In the genomic region with DNA sequence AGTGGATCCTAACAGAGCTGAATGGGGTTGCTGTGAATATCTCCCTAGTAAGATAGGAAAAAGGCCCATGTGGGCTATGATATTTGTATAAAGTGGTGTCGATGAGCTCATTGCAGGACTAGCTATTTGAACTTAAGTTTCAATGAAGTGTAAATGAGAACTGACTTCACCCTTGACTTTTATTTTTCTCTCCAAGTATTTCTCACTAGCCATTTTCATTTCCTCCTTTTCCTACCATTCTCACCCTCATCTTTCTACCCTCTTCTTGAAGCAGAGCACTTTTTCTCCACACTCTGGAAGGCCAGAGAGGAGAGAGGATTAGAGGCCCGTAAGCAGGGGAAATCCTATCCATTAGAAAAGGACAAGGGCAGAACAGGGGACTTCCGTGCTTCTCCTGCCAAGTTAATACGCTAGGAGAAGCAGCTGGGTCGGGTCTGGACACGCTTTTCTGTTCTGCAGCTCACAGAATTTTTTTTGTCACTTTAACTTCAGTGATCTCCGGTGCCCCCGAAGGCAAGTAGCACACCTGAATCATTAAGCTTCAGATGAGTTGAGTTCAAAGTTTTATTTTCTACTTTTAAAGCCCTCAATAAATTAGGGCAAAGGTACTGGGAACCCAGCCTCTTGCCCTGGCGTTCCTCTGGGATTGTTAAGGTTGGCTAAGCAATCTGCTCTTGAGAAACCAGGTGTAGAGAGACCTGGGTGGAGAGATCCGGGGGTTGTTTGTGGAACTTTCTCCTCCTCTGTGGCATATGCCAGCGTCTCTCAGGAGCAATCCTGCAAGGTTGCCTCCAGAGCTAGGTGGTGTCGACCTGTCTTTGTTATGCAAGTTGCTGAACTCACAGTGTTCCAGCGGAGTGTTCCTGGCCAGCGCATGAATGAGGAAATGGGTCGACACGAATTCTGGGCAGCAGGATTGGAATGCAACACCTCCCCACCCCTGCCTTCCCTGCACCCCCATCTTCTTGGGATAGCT, we compare ENCODE assay signal across 8 cellular contexts. TPM values are rescaled to one million over a fixed set of nuclear protein-coding genes. Genes with fewer than 3 reads are reported as not detected.
DNase-seq lines count a peak whose midpoint lies in the region; ATAC-seq, FAIRE-seq and TF ChIP-seq lines count a peak whose summit lies in the region.

No MANE protein-coding gene starts in this region.

- H2AFZ ChIP-seq in ACC112 (ENCODE audit: low read length, unreplicated experiment) (peak overlapping the region; percentile 58), MM.1S (ENCODE audit: low read length) (no peak overlapping the region)

- H3K9ac ChIP-seq in kidney (ENCODE audit: low read length in 2 of 2) (peak overlapping the region; percentile 42 to 51), MM.1S (ENCODE audit: low read length) (no peak overlapping the region)

- H3K27me3 ChIP-seq in ACC112 (ENCODE audit: insufficient read depth, low read length) = no peaks in the 10 kb centered on the region
- no peaks in the 10 kb centered on the region for H3K27me3 ChIP-seq in MM.1S (replicated peaks; ENCODE audit: insufficient read depth, low read length)

- TF ChIP-seq CTCF in kidney (IDR thresholded peaks at IDR 0.05; ENCODE audit: borderline replicate concordance, extremely low read depth, insufficient read depth) (no peak), MM.1S (IDR thresholded peaks at IDR 0.05; ENCODE audit: low read length) (no peak)

- no peaks in the 10 kb centered on the region for H4K20me1 ChIP-seq in MM.1S (ENCODE audit: insufficient read depth, low read length)

- FAIRE-seq in kidney (lab: Jason Lieb, UNC) = no peak

- intact Hi-C loops in kidney (cut with DNase I) = no loop called here

- H3K4me3 ChIP-seq in ACC112 (ENCODE audit: low read depth, low read length) (no peak overlapping the region), kidney (ENCODE audit: low read length in 2 of 2) (peak overlapping the region; percentile 11 to 45), MM.1S (ENCODE audit: low read length) (no peak overlapping the region)

- peak overlapping the region; percentile 27; the same call in 1 of the 2 replicates for H3K27ac ChIP-seq in ACC112 (ENCODE audit: low read depth, low read length)
- H3K27ac ChIP-seq in kidney (ENCODE audit: low read depth in 2 of 2, low read length in 2 of 2) = peak overlapping the region; percentile 94 to 100
- H3K27ac ChIP-seq in temporal lobe (ENCODE audit: low read depth, low read length) = peak overlapping the region; percentile 67
- no peak overlapping the region for H3K27ac ChIP-seq in MM.1S (ENCODE audit: low read length)

- H3K4me2 ChIP-seq in MM.1S (ENCODE audit: low read depth, low read length) = no peak overlapping the region

- no peak for DNase-seq in activated naive CD8-positive, alpha-beta T cell treated with anti-CD3 and anti-CD28 coated beads, Interleukin-2, amount 50 U/mL, for 24 hours
- no peak for DNase-seq in kidney
- no peak for DNase-seq in MM.1S
- DNase-seq in putamen (ENCODE audit: low spot score) = no peak

- peaks cover 16% of the 10 kb centered on the region for H3K4me1 ChIP-seq in ACC112 (ENCODE audit: control insufficient read depth, insufficient read depth, low read length, unreplicated experiment)
- peaks cover 15 to 17% of the 10 kb centered on the region in 2 donors for H3K4me1 ChIP-seq in kidney (ENCODE audit: control insufficient read depth in 1 of 2, insufficient read depth in 1 of 2, low read depth in 1 of 2, low read length in 2 of 2)
- peaks cover 8% of the 10 kb centered on the region for H3K4me1 ChIP-seq in MM.1S (ENCODE audit: low read length)

- peak overlapping the region; percentile 79 for H3K27ac Mint-ChIP-seq in activated naive CD8-positive, alpha-beta T cell treated with anti-CD3 and anti-CD28 coated beads, Interleukin-2, amount 50 U/mL, for 24 hours

- H3K9me3 ChIP-seq in kidney (ENCODE audit: control insufficient read depth in 1 of 2, low read length in 2 of 2) (no peaks in the 10 kb centered on the region), MM.1S (replicated peaks; ENCODE audit: insufficient read depth, low read length) (no peaks in the 10 kb centered on the region)

- H3K9me2 ChIP-seq in MM.1S (replicated peaks; ENCODE audit: insufficient read depth, low read length) = no peaks in the 10 kb centered on the region

- H3F3A ChIP-seq in MM.1S (ENCODE audit: insufficient read depth, low read length) = 0 out of 2 replicates have a peak, but pooled peaks cover 7% of the 10 kb centered on the region

- H3K36me3 Mint-ChIP-seq in activated naive CD8-positive, alpha-beta T cell treated with anti-CD3 and anti-CD28 coated beads, Interleukin-2, amount 50 U/mL, for 24 hours (ENCODE audit: low read depth) = no peaks in the 10 kb centered on the region

- no peaks in the 10 kb centered on the region for H3K9me3 Mint-ChIP-seq in activated naive CD8-positive, alpha-beta T cell treated with anti-CD3 and anti-CD28 coated beads, Interleukin-2, amount 50 U/mL, for 24 hours

- H3K4me1 Mint-ChIP-seq in activated naive CD8-positive, alpha-beta T cell treated with anti-CD3 and anti-CD28 coated beads, Interleukin-2, amount 50 U/mL, for 24 hours = peaks cover 22% of the 10 kb centered on the region

- H3K36me3 ChIP-seq in ACC112 (ENCODE audit: insufficient read depth, low read length) = no peaks in the 10 kb centered on the region
- no peaks in the 10 kb centered on the region for H3K36me3 ChIP-seq in kidney (ENCODE audit: control insufficient read depth in 1 of 2, insufficient read depth in 2 of 2, low read length in 2 of 2)
- no peaks in the 10 kb centered on the region for H3K36me3 ChIP-seq in MM.1S (replicated peaks; ENCODE audit: insufficient read depth, low read length)

- peak overlapping the region; percentile 7 for H3K4me3 Mint-ChIP-seq in activated naive CD8-positive, alpha-beta T cell treated with anti-CD3 and anti-CD28 coated beads, Interleukin-2, amount 50 U/mL, for 24 hours

- peak; percentile 38 for ATAC-seq in GM19035 (IDR thresholded peaks at IDR 0.05; ENCODE audit: unreplicated experiment)
- ATAC-seq in HG03342 (IDR thresholded peaks at IDR 0.05; ENCODE audit: unreplicated experiment) = peak; percentile 44
- ATAC-seq in activated naive CD8-positive, alpha-beta T cell treated with anti-CD3 and anti-CD28 coated beads, Interleukin-2, amount 50 U/mL, for 24 hours = peak; percentile 27

- H3K79me2 ChIP-seq in ACC112 (ENCODE audit: control insufficient read depth, insufficient read depth, low read length, unreplicated experiment) = no peaks in the 10 kb centered on the region
- no peaks in the 10 kb centered on the region for H3K79me2 ChIP-seq in MM.1S (ENCODE audit: low read length)

- H3K27me3 Mint-ChIP-seq in activated naive CD8-positive, alpha-beta T cell treated with anti-CD3 and anti-CD28 coated beads, Interleukin-2, amount 50 U/mL, for 24 hours = no peaks in the 10 kb centered on the region

RNA-seq across cellular contexts. Expression of a gene that starts 56.2 kb away (rescaled TPM):
- total RNA-seq in kidney (110 TPM), temporal lobe (77.7 TPM)
- 16.4 TPM for polyA plus RNA-seq in kidney (ENCODE audit: insufficient read depth, low read depth, low replicate concordance)

Comparison
In these comparisons a context has a peak if more than half of its experiments do, and no peak if none do; other contexts are left out.
1. H3K4me3 ChIP-seq: peak in kidney (2 of 2); none in ACC112 (single experiment) and MM.1S (single experiment).
2. Peak in every context shown above with its lines, with median percentiles within 50 percentile points of each other: ATAC-seq.